8 cellular contexts compared by ENCODE assay signal in genomic region chr11:46979358-46979757, GRCh38.
"Had no signal": no experiment of that assay in that cellular context is flagged by ENCODE, and none has a peak within 500 bp of the region (broad histone marks: within the 10 kb centered on the region; RNA-seq: fewer than 3 reads in every experiment).

No MANE protein-coding gene starts in this region.

- H3K36me3 ChIP-seq: HAP-1 had no signal

- H3K27ac ChIP-seq: GM23248 had no signal

- H3K9me3 ChIP-seq: HAP-1 had no signal

- H3K4me3 ChIP-seq: GM23248, HAP-1, K562 had no signal

- H3K9me3 Mint-ChIP-seq: HFFc6 had no signal

- H3K4me3 Mint-ChIP-seq: HFFc6 had no signal

- H3K27ac Mint-ChIP-seq: HFFc6 had no signal

- ATAC-seq: HCT116, K562 had no signal

- DNase-seq: GM23248, GOT3, H7, HFFc6, IMR-90 had no signal
